In the genomic region with DNA sequence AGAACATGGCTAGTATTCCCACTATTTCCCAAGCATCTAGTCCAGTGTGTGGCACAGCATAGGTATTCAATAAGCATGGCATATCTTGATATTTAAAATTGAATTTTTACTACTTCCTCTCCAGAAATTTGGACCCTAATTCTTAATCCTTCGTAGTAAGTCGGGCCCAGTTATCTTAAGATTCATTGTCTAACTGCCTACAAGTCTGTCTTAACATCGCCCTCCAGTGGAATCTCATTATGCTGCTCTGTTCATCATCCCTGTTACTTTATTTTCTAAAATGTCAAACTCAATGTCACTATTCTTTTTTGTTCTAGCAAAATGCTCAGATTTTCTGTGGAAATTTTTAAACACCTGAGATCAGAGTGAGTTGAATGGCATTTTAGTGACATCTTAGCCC, we compare ENCODE assay signal across 15 cellular contexts.
DNase-seq lines count a peak whose midpoint lies in the region; FAIRE-seq and TF ChIP-seq lines count a peak whose summit lies in the region.
"Had no signal": no experiment of that assay in that cellular context is flagged by ENCODE, and none has a peak within 500 bp of the region (broad histone marks: within the 10 kb centered on the region; RNA-seq: fewer than 3 reads in every experiment).

No MANE protein-coding gene starts in this region.

- CTCF ChIA-PET in CD4-positive, alpha-beta memory T cell (lab: Charles Lee; ENCODE audit: partially characterized antibody): no interaction called here

- H3K79me2 ChIP-seq in OCI-LY1 (ENCODE audit: insufficient read depth, low read length): no peaks in the 10 kb centered on the region

- H3K9ac ChIP-seq in OCI-LY1 (ENCODE audit: low read length): no peak overlapping the region

- H3K27me3 Mint-ChIP-seq in CD4-positive, alpha-beta memory T cell: no peaks in the 10 kb centered on the region

- no peak for FAIRE-seq in small intestine (lab: Jason Lieb, UNC)
- FAIRE-seq: GM12878 had no signal

- WGBS in small intestine, 3 donors: 26 to 32% (median 27%) methylated on average over 3 of the region's 3 CpGs

- H3K36me3 ChIP-seq in OCI-LY1 (ENCODE audit: insufficient read depth, low read length) (no peaks in the 10 kb centered on the region), small intestine (ENCODE audit: control insufficient read depth in 2 of 2, insufficient read depth in 2 of 2, low read length in 2 of 2) (no peaks in the 10 kb centered on the region)
- no peaks in the 10 kb centered on the region for H3K36me3 ChIP-seq in CD4-positive, alpha-beta memory T cell (ENCODE audit: insufficient read depth, low read length)
- H3K36me3 ChIP-seq: tibial artery had no signal

- H3K9me3 ChIP-seq in OCI-LY1 (ENCODE audit: low read length): no peaks in the 10 kb centered on the region
- no peaks in the 10 kb centered on the region for H3K9me3 ChIP-seq in small intestine (ENCODE audit: control insufficient read depth, low read depth)
- no peaks in the 10 kb centered on the region for H3K9me3 ChIP-seq in CD4-positive, alpha-beta memory T cell (ENCODE audit: control insufficient read depth in 1 of 2, low read length in 2 of 2)
- H3K9me3 ChIP-seq: tibial artery had no signal

- H3K4me1 Mint-ChIP-seq in CD4-positive, alpha-beta memory T cell: no peaks in the 10 kb centered on the region

- H3K4me2 ChIP-seq in OCI-LY1 (ENCODE audit: low read length): no peak overlapping the region

- no peaks in the 10 kb centered on the region for H3F3A ChIP-seq in OCI-LY1 (ENCODE audit: insufficient read depth, low read length)

- intact Hi-C loops in CD4-positive, alpha-beta memory T cell (cut with micrococcal nuclease): no loop called here

- H3K4me1 ChIP-seq in OCI-LY1 (ENCODE audit: insufficient read depth, low read length, severe bottlenecking) (no peaks in the 10 kb centered on the region), small intestine (ENCODE audit: control insufficient read depth in 2 of 2, insufficient read depth in 1 of 2, low read depth in 1 of 2, low read length in 1 of 2) (no peaks in the 10 kb centered on the region)
- no peaks in the 10 kb centered on the region for H3K4me1 ChIP-seq in CD4-positive, alpha-beta memory T cell (ENCODE audit: insufficient read depth, low read length)
- H3K4me1 ChIP-seq: tibial artery had no signal

- no peak overlapping the region for H3K27ac ChIP-seq in OCI-LY1 (ENCODE audit: low read depth, low read length, poor library complexity, severe bottlenecking)
- H3K27ac ChIP-seq in small intestine (ENCODE audit: low read depth in 1 of 2, low read length in 1 of 2): no peak overlapping the region
- H3K27ac ChIP-seq in CD4-positive, alpha-beta memory T cell (ENCODE audit: low read depth, low read length): no peak overlapping the region
- H3K27ac ChIP-seq: tibial artery had no signal

- H3K9me3 Mint-ChIP-seq in CD4-positive, alpha-beta memory T cell: peaks cover 0 to 8% (median 0%) of the 10 kb centered on the region in 8 donors

- no peaks in the 10 kb centered on the region for H3K36me3 Mint-ChIP-seq in CD4-positive, alpha-beta memory T cell

- DNase-seq in NCI-H510A treated with DMSO at 0.1 percent for 48 hours (lab: John Stamatoyannopoulos, UW) (peak; percentile 7), NCI-H510A (lab: John Stamatoyannopoulos, UW) (no peak), foreskin melanocyte (peak; percentile 8), small intestine (peak; percentile 0), COR-L47 (lab: John Stamatoyannopoulos, UW) (no peak), NCI-H2196 (lab: John Stamatoyannopoulos, UW; ENCODE audit: unreplicated experiment) (no peak)
- DNase-seq in CD4-positive, alpha-beta memory T cell: no peak
- DNase-seq: activated T-cell treated with anti-CD3 and anti-CD28 coated beads, Interleukin-2, amount 50 U/mL, for 72 hours; DND-41; mesenchymal stem cell; NCI-H2029 treated with DMSO at 0.1 percent for 48 hours; occipital lobe; tibial artery had no signal

- no peaks in the 10 kb centered on the region for H3K9me2 ChIP-seq in OCI-LY1 (ENCODE audit: low read depth, low read length)

- H3K27me3 ChIP-seq in OCI-LY1 (ENCODE audit: insufficient read depth, low read length): no peaks in the 10 kb centered on the region
- no peaks in the 10 kb centered on the region for H3K27me3 ChIP-seq in small intestine (ENCODE audit: control insufficient read depth in 2 of 2, insufficient read depth in 2 of 2, low read length in 2 of 2)
- no peaks in the 10 kb centered on the region for H3K27me3 ChIP-seq in CD4-positive, alpha-beta memory T cell (ENCODE audit: insufficient read depth, low read length)
- H3K27me3 ChIP-seq: tibial artery had no signal

- H3K27ac Mint-ChIP-seq in CD4-positive, alpha-beta memory T cell: no peak overlapping the region
- H3K27ac Mint-ChIP-seq: activated T-cell treated with anti-CD3 and anti-CD28 coated beads, Interleukin-2, amount 50 U/mL, for 72 hours had no signal

- POLR2A ChIA-PET in CD4-positive, alpha-beta memory T cell (lab: Charles Lee; ENCODE audit: partially characterized antibody): no interaction called here

- H2AFZ ChIP-seq in OCI-LY1 (ENCODE audit: low read length): no peak overlapping the region

- no peak overlapping the region for H3K4me3 ChIP-seq in OCI-LY1 (ENCODE audit: low read depth, low read length, poor library complexity, severe bottlenecking)
- no peak overlapping the region for H3K4me3 ChIP-seq in small intestine (ENCODE audit: low read depth in 1 of 2, low read length in 2 of 2)
- H3K4me3 ChIP-seq in CD4-positive, alpha-beta memory T cell (ENCODE audit: low read length in 2 of 2): no peak overlapping the region
- H3K4me3 ChIP-seq: GM12878, tibial artery had no signal

- no peaks in the 10 kb centered on the region for H4K20me1 ChIP-seq in OCI-LY1 (ENCODE audit: insufficient read depth, low read length)

- TF ChIP-seq CTCF in OCI-LY1 (IDR thresholded peaks at IDR 0.05; ENCODE audit: low read length): peak; percentile 27; the same call in 1 of the 2 replicates

- H3K4me3 Mint-ChIP-seq in CD4-positive, alpha-beta memory T cell: no peak overlapping the region
- H3K4me3 Mint-ChIP-seq: activated T-cell treated with anti-CD3 and anti-CD28 coated beads, Interleukin-2, amount 50 U/mL, for 72 hours had no signal

Comparison
In these comparisons a context has a peak if more than half of its experiments do, and no peak if none do; other contexts are left out.
1. DNase-seq: peak in NCI-H510A treated with DMSO at 0.1 percent for 48 hours (single experiment), foreskin melanocyte (single experiment) and small intestine (single experiment); none in NCI-H510A (single experiment), COR-L47 (single experiment), NCI-H2196 (single experiment) and CD4-positive, alpha-beta memory T cell (0 of 5).